In genomic region chr3:55434789-55435188, GRCh38 we compare ENCODE assay signal across 8 cellular contexts. TPM values are rescaled to one million over a fixed set of nuclear protein-coding genes. Genes with fewer than 3 reads are reported as not detected.
DNase-seq lines count a peak whose midpoint lies in the region; ATAC-seq and TF ChIP-seq lines count a peak whose summit lies in the region.

No MANE protein-coding gene starts in this region.

- H2AFZ ChIP-seq in Loucy (ENCODE audit: low read length) (no peak overlapping the region), trophoblast cell (ENCODE audit: insufficient read depth, low read length, poor library complexity) (no peak overlapping the region)

- in situ Hi-C loops in brain microvascular endothelial cell (cut with HindIII; ENCODE audit: low pct_ligation_motif_present, low sequenced_read_pairs) = no loop called here

- no CpG with 5 or more reads among the region's 1 CpG for WGBS in trophoblast cell (ENCODE audit: extremely low coverage, insufficient coverage, insufficient read length)

- H2BK120ac ChIP-seq in trophoblast cell (ENCODE audit: insufficient read depth, low read length, poor library complexity) = no peak overlapping the region

- no peak overlapping the region for H4K91ac ChIP-seq in trophoblast cell (ENCODE audit: low read depth, low read length)

- H3K27ac ChIP-seq in brain microvascular endothelial cell (no peak overlapping the region), trophoblast cell (ENCODE audit: low read depth, low read length) (no peak overlapping the region)

- no peaks in the 10 kb centered on the region for H3K9me3 ChIP-seq in Loucy (ENCODE audit: insufficient read depth, low read depth, low read length)
- H3K9me3 ChIP-seq in trophoblast cell (ENCODE audit: insufficient read depth, low read depth, low read length) = peaks cover 3% of the 10 kb centered on the region

- H3K4me2 ChIP-seq in Loucy (ENCODE audit: low read depth, low read length, poor library complexity, severe bottlenecking) (no peak overlapping the region), trophoblast cell (ENCODE audit: low read length) (no peak overlapping the region)

- H3K36me3 ChIP-seq in Loucy (ENCODE audit: insufficient read depth, low read length) = no peaks in the 10 kb centered on the region
- H3K36me3 ChIP-seq in brain microvascular endothelial cell (replicated peaks) = no peaks in the 10 kb centered on the region
- H3K36me3 ChIP-seq in trophoblast cell (ENCODE audit: control insufficient read depth in 1 of 2, insufficient read depth in 2 of 2, low read length in 2 of 2) = no peaks in the 10 kb centered on the region

- H2AK5ac ChIP-seq in trophoblast cell (ENCODE audit: low read length) = no peak overlapping the region

- no peaks in the 10 kb centered on the region for H3K9me2 ChIP-seq in Loucy (replicated peaks; ENCODE audit: low read depth, low read length)

- H3K27me3 ChIP-seq in Loucy (ENCODE audit: insufficient read depth, low read length, poor library complexity, severe bottlenecking) (no peaks in the 10 kb centered on the region), brain microvascular endothelial cell (replicated peaks) (no peaks in the 10 kb centered on the region), trophoblast cell (ENCODE audit: insufficient read depth, low read length) (no peaks in the 10 kb centered on the region)

- H4K8ac ChIP-seq in trophoblast cell (ENCODE audit: low read depth, low read length) = no peak overlapping the region

- TF ChIP-seq CTCF in Loucy (conservative IDR thresholded peaks at IDR 0.05; ENCODE audit: low read length) (peak; percentile 68), brain microvascular endothelial cell (IDR thresholded peaks at IDR 0.05; ENCODE audit: low read depth, low read length, missing control alignments) (peak; percentile 69)

- no peaks in the 10 kb centered on the region for H3K4me1 ChIP-seq in Loucy (ENCODE audit: insufficient read depth, low read length, poor library complexity, severe bottlenecking)
- no peaks in the 10 kb centered on the region for H3K4me1 ChIP-seq in trophoblast cell (ENCODE audit: control insufficient read depth in 1 of 2, insufficient read depth in 2 of 2, low read length in 2 of 2)

- no peak overlapping the region for H3K23ac ChIP-seq in trophoblast cell (ENCODE audit: low read length)

- H3K4me3 ChIP-seq in Loucy (ENCODE audit: low read length, poor library complexity, severe bottlenecking) = no peak overlapping the region
- H3K4me3 ChIP-seq in brain microvascular endothelial cell (ENCODE audit: low read depth, low read length) = no peak overlapping the region
- no peak overlapping the region for H3K4me3 ChIP-seq in trophoblast cell (ENCODE audit: low read depth, low read length)

- ATAC-seq in GM18870 (IDR thresholded peaks at IDR 0.05; ENCODE audit: unreplicated experiment) = no peak

- peaks cover 2% of the 10 kb centered on the region for H3K79me1 ChIP-seq in trophoblast cell (ENCODE audit: low read length)

- H3K79me2 ChIP-seq in Loucy (ENCODE audit: insufficient read depth, low read length) (no peaks in the 10 kb centered on the region), trophoblast cell (ENCODE audit: control insufficient read depth, insufficient read depth, low read length, poor library complexity) (no peaks in the 10 kb centered on the region)

- H3K9ac ChIP-seq in Loucy (ENCODE audit: low read depth, low read length, poor library complexity, severe bottlenecking) = no peak overlapping the region
- H3K9ac ChIP-seq in trophoblast cell (ENCODE audit: low read length) = no peak overlapping the region

- H2BK5ac ChIP-seq in trophoblast cell (ENCODE audit: low read depth, low read length, poor library complexity) = no peak overlapping the region

- no peak overlapping the region for H3K18ac ChIP-seq in trophoblast cell (ENCODE audit: low read length)

- DNase-seq in NCI-H748 (lab: John Stamatoyannopoulos, UW; ENCODE audit: unreplicated experiment) (peak; percentile 40), NCI-H748 treated with DMSO at 0.1 percent for 48 hours (lab: John Stamatoyannopoulos, UW) (no peak), brain microvascular endothelial cell (peak; percentile 12), trophoblast cell (peak; percentile 54 to 80), LoVo (ENCODE audit: low spot score) (no peak)
- no peak for DNase-seq in activated CD8-positive, alpha-beta memory T cell treated with anti-CD3 and anti-CD28 coated beads for 24 hours

- H3K4ac ChIP-seq in trophoblast cell (ENCODE audit: low read depth, low read length) = no peak overlapping the region

- H3K14ac ChIP-seq in trophoblast cell (ENCODE audit: low read length) = no peak overlapping the region

- H3F3A ChIP-seq in Loucy (ENCODE audit: low read depth) = no peaks in the 10 kb centered on the region

- no peak overlapping the region for H4K12ac ChIP-seq in trophoblast cell (ENCODE audit: low read depth, low read length)

- H4K20me1 ChIP-seq in Loucy (ENCODE audit: insufficient read depth, low read length, poor library complexity, severe bottlenecking) = no peaks in the 10 kb centered on the region

- H2BK12ac ChIP-seq in trophoblast cell (ENCODE audit: low read length) = no peak overlapping the region

RNA-seq across cellular contexts. Expression of gene WNT5A, which starts 52.3 kb away (rescaled TPM):
- polyA plus RNA-seq in trophoblast cell (2013) = 23.1 and 23.3 TPM in 2 replicates

Comparison
In these comparisons a context has a peak if more than half of its experiments do, and no peak if none do; other contexts are left out.
1. DNase-seq: peak in NCI-H748 (single experiment), brain microvascular endothelial cell (single experiment) and trophoblast cell (2 of 2); none in NCI-H748 treated with DMSO at 0.1 percent for 48 hours (single experiment), LoVo (single experiment) and activated CD8-positive, alpha-beta memory T cell treated with anti-CD3 and anti-CD28 coated beads for 24 hours (single experiment).